In the genomic region with DNA sequence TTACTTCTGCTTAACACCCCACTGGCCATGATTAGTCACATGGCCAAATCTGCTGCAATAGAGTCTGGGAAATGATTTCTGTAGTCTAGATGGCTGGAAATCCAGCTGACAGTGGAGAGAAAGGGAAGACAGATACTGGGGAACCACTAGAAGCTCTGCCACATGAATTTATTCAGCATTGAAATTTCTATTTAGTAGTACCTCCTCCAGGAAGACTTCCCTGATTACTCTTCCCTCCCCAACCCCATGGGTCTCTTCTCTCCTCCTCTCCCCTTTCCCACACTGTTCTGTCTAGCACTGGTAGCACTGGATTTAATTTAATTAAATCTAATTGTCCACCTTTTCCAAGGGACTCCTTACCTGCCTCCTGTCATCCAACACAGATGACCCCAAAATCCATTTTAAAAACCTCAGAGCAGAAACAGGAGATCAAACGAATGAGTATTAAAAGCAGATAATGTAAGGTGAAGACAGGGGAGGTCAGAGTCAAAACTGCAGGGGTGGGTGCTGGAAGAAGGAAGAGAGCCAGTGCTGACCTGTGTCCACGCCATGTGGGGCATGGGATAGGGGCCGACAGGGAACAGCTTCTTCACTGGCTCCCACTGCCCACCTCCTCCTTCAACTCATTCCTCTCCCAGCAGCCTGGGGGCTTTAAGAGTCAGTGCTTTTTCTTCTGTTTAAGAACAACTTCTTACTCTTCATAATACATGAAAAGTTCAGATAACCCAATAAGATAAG, we compare ENCODE assay signal across 18 cellular contexts.
DNase-seq lines count a peak whose midpoint lies in the region; ATAC-seq, FAIRE-seq and TF ChIP-seq lines count a peak whose summit lies in the region.
"Had no signal": no experiment of that assay in that cellular context is flagged by ENCODE, and none has a peak within 500 bp of the region (broad histone marks: within the 10 kb centered on the region; RNA-seq: fewer than 3 reads in every experiment).

No MANE protein-coding gene starts in this region.

- H3K79me1 ChIP-seq in neuronal stem cell (ENCODE audit: low read depth, low read length): peaks cover 2% of the 10 kb centered on the region

- H3K4me3 Mint-ChIP-seq in type B pancreatic cell: no peak overlapping the region
- H3K4me3 Mint-ChIP-seq in naive thymus-derived CD8-positive, alpha-beta T cell: no peak overlapping the region
- H3K4me3 Mint-ChIP-seq in CD8-positive, alpha-beta memory T cell: no peak overlapping the region
- H3K4me3 Mint-ChIP-seq: HFFc6 had no signal

- ATAC-seq in K562: no peak
- no peak for ATAC-seq in GM19023 (IDR thresholded peaks at IDR 0.05; ENCODE audit: unreplicated experiment)
- ATAC-seq in naive thymus-derived CD8-positive, alpha-beta T cell: no peak
- ATAC-seq: SK-N-SH treated with all-trans-retinoic acid at 6 μM for 48 hours had no signal

- H2BK5ac ChIP-seq in neuronal stem cell (ENCODE audit: low read length): no peak overlapping the region

- DNase-seq in K562 (ENCODE audit: extremely low read depth in 1 of 4, low spot score in 3 of 4) (no peak), neuronal stem cell (ENCODE audit: low spot score) (no peak), type B pancreatic cell (ENCODE audit: extremely low spot score, unreplicated experiment) (peak; percentile 39)
- DNase-seq in naive thymus-derived CD8-positive, alpha-beta T cell: no peak
- DNase-seq in CD8-positive, alpha-beta memory T cell: no peak
- DNase-seq: ACHN, AML-193, Caco-2, DMS53, HFFc6, NCI-H1105 treated with DMSO at 0.1 percent for 48 hours, NCI-H1694 treated with DMSO at 0.1 percent for 48 hours, NCI-H226, NCI-H524 treated with DMSO at 0.1 percent for 48 hours, SHP77 treated with DMSO at 0.1 percent for 48 hours had no signal

- H3K27me3 ChIP-seq in HUES48 (ENCODE audit: control insufficient read depth, insufficient read depth, low read length) (no peaks in the 10 kb centered on the region), K562 (ENCODE audit: control insufficient read depth in 2 of 2, insufficient read depth in 2 of 2, low read length in 2 of 2) (peaks cover 0 to 37% of the 10 kb centered on the region in 2 experiments; a peak in 3 of 5 replicates), neuronal stem cell (ENCODE audit: control insufficient read depth in 3 of 3, insufficient read depth in 3 of 3, low read depth in 1 of 3, low read length in 3 of 3) (no peaks in the 10 kb centered on the region)
- no peaks in the 10 kb centered on the region for H3K27me3 ChIP-seq in CD8-positive, alpha-beta memory T cell (ENCODE audit: insufficient read depth, low read length, poor library complexity, severe bottlenecking)

- peak overlapping the region; percentile 4; the same call in 1 of the 2 replicates for H3K9ac ChIP-seq in HUES48 (ENCODE audit: low read depth, low read length)
- H3K9ac ChIP-seq in K562 (ENCODE audit: insufficient read depth in 1 of 2, low read depth in 2 of 2, low read length in 2 of 2): no peak overlapping the region
- H3K9ac ChIP-seq in neuronal stem cell (ENCODE audit: low read depth, low read length, poor library complexity): no peak overlapping the region

- no peak overlapping the region for H3K27ac Mint-ChIP-seq in type B pancreatic cell
- no peak overlapping the region for H3K27ac Mint-ChIP-seq in naive thymus-derived CD8-positive, alpha-beta T cell
- no peak overlapping the region for H3K27ac Mint-ChIP-seq in CD8-positive, alpha-beta memory T cell
- H3K27ac Mint-ChIP-seq: HFFc6 had no signal

- no peak overlapping the region for H4K8ac ChIP-seq in neuronal stem cell (ENCODE audit: low read depth, low read length)

- no peak overlapping the region for H2BK15ac ChIP-seq in neuronal stem cell (ENCODE audit: low read length)

- in situ Hi-C loops in K562 (cut with MboI): no loop called here

- H3K4me1 ChIP-seq in HUES48 (ENCODE audit: control insufficient read depth, insufficient read depth, low read length) (peaks cover 53% of the 10 kb centered on the region), K562 (replicated peaks in 1 of 2; ENCODE audit: control insufficient read depth in 2 of 2, insufficient read depth in 2 of 2, low read length in 2 of 2) (peaks cover 0 to 6% of the 10 kb centered on the region in 2 experiments; a peak in 1 of 5 replicates), neuronal stem cell (ENCODE audit: control insufficient read depth in 2 of 2, insufficient read depth in 1 of 2, low read depth in 1 of 2, low read length in 2 of 2) (peaks cover 4% of the 10 kb centered on the region in 2 donors)
- H3K4me1 ChIP-seq in CD8-positive, alpha-beta memory T cell (ENCODE audit: insufficient read depth, low read length): no peaks in the 10 kb centered on the region

- no peak for TF ChIP-seq POLR2A in K562 (conservative IDR thresholded peaks at IDR 0.05)

- POLR2A ChIA-PET in K562 (lab: Yijun Ruan, JAX): interaction anchor here (0.6 to 1.0 kb wide), 2 partner anchors 12 to 117 kb away, joined by 3 read pairs; no protein-coding TSS in a partner anchor
- POLR2A ChIA-PET in naive thymus-derived CD8-positive, alpha-beta T cell (lab: Charles Lee): no interaction called here
- POLR2A ChIA-PET in CD8-positive, alpha-beta memory T cell (lab: Charles Lee): no interaction called here

- no peak for FAIRE-seq in K562 (lab: Jason Lieb, UNC)

- BruUV-seq in K562 (replicated peaks; lab: Mats Ljungman, UMichigan): no TSS peak

- H3K36me3 Mint-ChIP-seq in type B pancreatic cell: no peaks in the 10 kb centered on the region
- peaks cover 0 to 4% (median 0%) of the 10 kb centered on the region in 3 donors for H3K36me3 Mint-ChIP-seq in naive thymus-derived CD8-positive, alpha-beta T cell
- H3K36me3 Mint-ChIP-seq in CD8-positive, alpha-beta memory T cell: no peaks in the 10 kb centered on the region

- CTCF ChIA-PET in K562 (lab: Yijun Ruan, JAX; ENCODE audit: low intra/inter-chr PET ratio): no interaction called here
- CTCF ChIA-PET in CD8-positive, alpha-beta memory T cell (lab: Charles Lee): no interaction called here

- intact Hi-C loops in K562 (cut with micrococcal nuclease): loop anchor here (10.0 kb wide), 1 partner anchor 163 kb away; no protein-coding TSS in a partner anchor

- peak overlapping the region; percentile 23 for H2AK5ac ChIP-seq in neuronal stem cell (ENCODE audit: low read depth, low read length)

- H3K36me3 ChIP-seq in HUES48 (ENCODE audit: control insufficient read depth, insufficient read depth, low read length): no peaks in the 10 kb centered on the region
- H3K36me3 ChIP-seq in K562 (ENCODE audit: control insufficient read depth, insufficient read depth, low read length): no peaks in the 10 kb centered on the region
- no peaks in the 10 kb centered on the region for H3K36me3 ChIP-seq in neuronal stem cell (replicated peaks in 1 of 2; ENCODE audit: control insufficient read depth in 2 of 2, insufficient read depth in 2 of 2, low read length in 2 of 2)
- no peaks in the 10 kb centered on the region for H3K36me3 ChIP-seq in CD8-positive, alpha-beta memory T cell (ENCODE audit: insufficient read depth, low read length)

- H3K4me1 Mint-ChIP-seq in type B pancreatic cell (ENCODE audit: unreplicated experiment): peaks cover 45% of the 10 kb centered on the region
- peaks cover 0 to 2% (median 0%) of the 10 kb centered on the region in 4 donors for H3K4me1 Mint-ChIP-seq in naive thymus-derived CD8-positive, alpha-beta T cell
- H3K4me1 Mint-ChIP-seq in CD8-positive, alpha-beta memory T cell: no peaks in the 10 kb centered on the region

- no peak overlapping the region for H3K4me2 ChIP-seq in K562 (ENCODE audit: insufficient read depth, low read length)
- H3K4me2 ChIP-seq in neuronal stem cell (ENCODE audit: insufficient read depth, low read length, poor library complexity, severe bottlenecking): no peak overlapping the region

- H3K18ac ChIP-seq in neuronal stem cell (ENCODE audit: low read length): no peak overlapping the region

- H3K27me3 Mint-ChIP-seq in type B pancreatic cell: no peaks in the 10 kb centered on the region
- peaks cover 0 to 14% (median 10%) of the 10 kb centered on the region in 5 donors for H3K27me3 Mint-ChIP-seq in naive thymus-derived CD8-positive, alpha-beta T cell
- peaks cover 10 to 18% of the 10 kb centered on the region in 2 donors for H3K27me3 Mint-ChIP-seq in CD8-positive, alpha-beta memory T cell

- H4K91ac ChIP-seq in neuronal stem cell (ENCODE audit: low read depth, low read length, poor library complexity): no peak overlapping the region

- TF ChIP-seq EP300 in K562 (IDR thresholded peaks at IDR 0.05; ENCODE audit: low read length): no peak

- H3K27ac ChIP-seq in HUES48 (ENCODE audit: low read depth, low read length) (no peak overlapping the region), K562 (ENCODE audit: extremely low read depth, low read depth, low read length) (no peak overlapping the region), neuronal stem cell (replicated peaks; ENCODE audit: low read length) (no peak overlapping the region)
- H3K27ac ChIP-seq in CD8-positive, alpha-beta memory T cell (ENCODE audit: low read depth, low read length): no peak overlapping the region

- H3K79me2 ChIP-seq in K562 (ENCODE audit: control insufficient read depth, insufficient read depth, low read length): no peaks in the 10 kb centered on the region

- H3K9me3 Mint-ChIP-seq in type B pancreatic cell: no peaks in the 10 kb centered on the region
- peaks cover 0 to 10% (median 0%) of the 10 kb centered on the region in 9 donors for H3K9me3 Mint-ChIP-seq in naive thymus-derived CD8-positive, alpha-beta T cell
- peaks cover 0 to 5% (median 2%) of the 10 kb centered on the region in 5 donors for H3K9me3 Mint-ChIP-seq in CD8-positive, alpha-beta memory T cell

- no peak overlapping the region for H2BK120ac ChIP-seq in neuronal stem cell (ENCODE audit: low read depth, low read length)

- H3K9me1 ChIP-seq in K562 (ENCODE audit: control insufficient read depth, insufficient read depth, low read length): no peaks in the 10 kb centered on the region

- no peak for TF ChIP-seq RAD21 in K562 (CRISPR knock-in tag; conservative IDR thresholded peaks at IDR 0.05 in 1 of 2, IDR thresholded peaks at IDR 0.05 in 1 of 2)

- TF ChIP-seq CTCF in K562 (IDR thresholded peaks at IDR 0.05 in 2 of 3, conservative IDR thresholded peaks at IDR 0.05 in 1 of 3; ENCODE audit: insufficient read depth in 2 of 3, low read depth in 1 of 3, low read length in 3 of 3) (no peak), type B pancreatic cell (conservative IDR thresholded peaks at IDR 0.05) (no peak)

- H4K20me1 ChIP-seq in K562 (replicated peaks; ENCODE audit: control insufficient read depth, insufficient read depth, low read length): peaks cover 4% of the 10 kb centered on the region; the same call in 1 of the 2 replicates

- 3% methylated on average over 3 of the region's 3 CpGs for WGBS in K562 (ENCODE audit: insufficient coverage, low coverage, missing lambda C conversion rate)
- no CpG with 5 or more reads among the region's 3 CpGs for WGBS in neuronal stem cell (ENCODE audit: extremely low coverage in 2 of 2, insufficient read length in 2 of 2, insufficient replicate concordance in 1 of 2), 2 donors

- no peak overlapping the region for H3K14ac ChIP-seq in neuronal stem cell (ENCODE audit: low read length)

- H3K4ac ChIP-seq in neuronal stem cell (ENCODE audit: low read length): no peak overlapping the region

- H3K9me3 ChIP-seq in HUES48 (ENCODE audit: control insufficient read depth, insufficient read depth, low read length): no peaks in the 10 kb centered on the region
- no peaks in the 10 kb centered on the region for H3K9me3 ChIP-seq in K562 (replicated peaks; ENCODE audit: control insufficient read depth, insufficient read depth, low read depth, low read length)
- H3K9me3 ChIP-seq in neuronal stem cell (replicated peaks in 1 of 2; ENCODE audit: control insufficient read depth in 2 of 2, insufficient read depth in 1 of 2, low read depth in 1 of 2, low read length in 2 of 2): peaks cover 0 to 2% of the 10 kb centered on the region in 2 donors
- H3K9me3 ChIP-seq in CD8-positive, alpha-beta memory T cell (ENCODE audit: low read length): no peaks in the 10 kb centered on the region
- H3K9me3 ChIP-seq: Caco-2 had no signal

- H3K4me3 ChIP-seq in HUES48 (ENCODE audit: low read depth, low read length) (no peak overlapping the region), K562 (no peak overlapping the region), neuronal stem cell (ENCODE audit: low read length in 2 of 2) (no peak overlapping the region)
- no peak overlapping the region for H3K4me3 ChIP-seq in CD8-positive, alpha-beta memory T cell (ENCODE audit: low read length)

- no peak overlapping the region for H2BK12ac ChIP-seq in neuronal stem cell (ENCODE audit: low read length)

- no peak overlapping the region for H3K23ac ChIP-seq in neuronal stem cell (ENCODE audit: low read depth, low read length, poor library complexity)

- H2AFZ ChIP-seq in K562 (ENCODE audit: low read depth, low read length) (no peak overlapping the region), neuronal stem cell (ENCODE audit: low read length) (no peak overlapping the region)
